In genomic region chr18:2515408-2515807, GRCh38 we compare ENCODE assay signal across 11 cellular contexts. TPM values are rescaled to one million over a fixed set of nuclear protein-coding genes. Genes with fewer than 3 reads are reported as not detected.
DNase-seq lines count a peak whose midpoint lies in the region; ATAC-seq, FAIRE-seq and TF ChIP-seq lines count a peak whose summit lies in the region.
"Had no signal": no experiment of that assay in that cellular context is flagged by ENCODE, and none has a peak within 500 bp of the region (broad histone marks: within the 10 kb centered on the region; RNA-seq: fewer than 3 reads in every experiment).

No MANE protein-coding gene starts in this region.

- H3K27me3 ChIP-seq in prostate gland (replicated peaks; ENCODE audit: insufficient read depth) (no peaks in the 10 kb centered on the region), right atrium auricular region (no peaks in the 10 kb centered on the region)
- H3K27me3 ChIP-seq: cardiac muscle cell had no signal

- H3K9me3 Mint-ChIP-seq in osteocyte (ENCODE audit: unreplicated experiment) = no peaks in the 10 kb centered on the region
- H3K9me3 Mint-ChIP-seq: nephron had no signal

- intact Hi-C loops in prostate gland (cut with DNase I) = no loop called here

- no peak overlapping the region for H3K4me3 ChIP-seq in prostate gland
- H3K4me3 ChIP-seq in right atrium auricular region = no peak overlapping the region
- H3K4me3 ChIP-seq: cardiac muscle cell had no signal

- H3K27ac ChIP-seq in epithelial cell of prostate (peak overlapping the region; percentile 98), prostate gland (no peak overlapping the region), right atrium auricular region (no peak overlapping the region)
- H3K27ac ChIP-seq: cardiac muscle cell had no signal

- no peak overlapping the region for H3K4me3 Mint-ChIP-seq in osteocyte (ENCODE audit: unreplicated experiment)
- H3K4me3 Mint-ChIP-seq: nephron had no signal

- no peak for TF ChIP-seq POLR2A in prostate gland (IDR thresholded peaks at IDR 0.05)

- peak; percentile 93 for FAIRE-seq in RCC 7860 (lab: Jason Lieb, UNC)

- ATAC-seq in GM21723 (IDR thresholded peaks at IDR 0.05; ENCODE audit: unreplicated experiment) (no peak), GM21381 (IDR thresholded peaks at IDR 0.05; ENCODE audit: unreplicated experiment) (no peak)

- no peaks in the 10 kb centered on the region for H3K36me3 Mint-ChIP-seq in osteocyte (ENCODE audit: unreplicated experiment)

- H3K36me3 ChIP-seq in prostate gland (no peaks in the 10 kb centered on the region), right atrium auricular region (no peaks in the 10 kb centered on the region)
- H3K36me3 ChIP-seq: cardiac muscle cell had no signal

- H3K4me1 Mint-ChIP-seq in osteocyte (ENCODE audit: unreplicated experiment) = peaks cover 33% of the 10 kb centered on the region

- no peak for TF ChIP-seq CTCF in osteocyte (IDR thresholded peaks at IDR 0.05)
- TF ChIP-seq CTCF in prostate gland (IDR thresholded peaks at IDR 0.05) = no peak
- no peak for TF ChIP-seq CTCF in right atrium auricular region (IDR thresholded peaks at IDR 0.05)

- peak; percentile 70 for DNase-seq in Daoy (ENCODE audit: low read depth)
- peak; percentile 80 for DNase-seq in RCC 7860 (ENCODE audit: low spot score)
- peak; percentile 36 for DNase-seq in epithelial cell of prostate (ENCODE audit: low read depth, low spot score)
- no peak for DNase-seq in osteocyte (ENCODE audit: extremely low spot score, unreplicated experiment)
- DNase-seq in prostate gland (ENCODE audit: low spot score) = no peak
- no peak for DNase-seq in right atrium auricular region (ENCODE audit: low spot score)
- DNase-seq: stimulated activated CD4-positive, alpha-beta T cell treated with anti-CD3 and anti-CD28 coated beads, Interleukin-2, amount 100 ng/mL, for 24 hours had no signal

- peak overlapping the region; percentile 71 for H3K27ac Mint-ChIP-seq in osteocyte (ENCODE audit: unreplicated experiment)
- H3K27ac Mint-ChIP-seq: nephron had no signal

- H3K4me1 ChIP-seq in prostate gland (replicated peaks) (no peaks in the 10 kb centered on the region), right atrium auricular region (peaks cover 0 to 13% of the 10 kb centered on the region in 2 donors)

- no peaks in the 10 kb centered on the region for H3K27me3 Mint-ChIP-seq in osteocyte (ENCODE audit: unreplicated experiment)

- 41% methylated on average over 1 of the region's 1 CpG for WGBS in prostate gland

- H3K9me3 ChIP-seq in prostate gland (no peaks in the 10 kb centered on the region), right atrium auricular region (no peaks in the 10 kb centered on the region)

RNA-seq across cellular contexts. Expression of gene METTL4, which starts 55.9 kb away (rescaled TPM):
- total RNA-seq in Daoy (2014; rRNA removed; shearing (Covaris generic)) = 5.3 and 6.5 TPM in 2 replicates
- 10.8 and 12.8 TPM in 2 replicates for total RNA-seq in osteocyte
- total RNA-seq in prostate gland = 1 to 10 TPM; 5.2 to 8.3 TPM
- total RNA-seq in right atrium auricular region = 1 to 10 TPM; 4.2 to 6.1 TPM

RNA-seq across cellular contexts. Expression of gene NDC80, which starts 55.9 kb away (rescaled TPM):
- total RNA-seq in Daoy (2014; rRNA removed; shearing (Covaris generic)) = 48.9 and 56.7 TPM in 2 replicates
- total RNA-seq in osteocyte (7.9 and 9.4 TPM in 2 replicates), prostate gland (1 to 10 TPM in 1 of 2 donors, under 1 TPM in 1; 0.77 to 2.7 TPM), right atrium auricular region (under 1 TPM in 1 of 2 donors, not detected in 1; 0.74 TPM)

Comparison
In these comparisons a context has a peak if more than half of its experiments do, and no peak if none do; other contexts are left out.
1. DNase-seq: peak in Daoy (single experiment), RCC 7860 (single experiment) and epithelial cell of prostate (single experiment); none in osteocyte (single experiment), prostate gland (single experiment) and right atrium auricular region (single experiment).